In genomic region chr2:188278388-188279092, GRCh38 we compare ENCODE assay signal across 25 cellular contexts. TPM values are rescaled to one million over a fixed set of nuclear protein-coding genes. Genes with fewer than 3 reads are reported as not detected.
A peak's percentile ranks its signal among the peaks of the same experiment; 100 is the strongest.
DNase-seq lines count a peak whose midpoint lies in the region; ATAC-seq and TF ChIP-seq lines count a peak whose summit lies in the region.
"Had no signal": no experiment of that assay in that cellular context is flagged by ENCODE, and none has a peak within 500 bp of the region (broad histone marks: within the 10 kb centered on the region; RNA-seq: fewer than 3 reads in every experiment).

No MANE protein-coding gene starts in this region.

- no peak overlapping the region; the same call in 1 of the 2 replicates for H3K14ac ChIP-seq in H9 (ENCODE audit: insufficient read depth, low read length)

- no peak overlapping the region for H2BK120ac ChIP-seq in H9 (ENCODE audit: low read depth, low read length, poor library complexity, severe bottlenecking)

- no CpG with 5 or more reads among the region's 11 CpGs for WGBS in H9 (ENCODE audit: extremely low coverage, insufficient read length, low lambda C conversion rate)
- WGBS in sigmoid colon, 2 donors, result 72 to 74% methylated on average over 11 of the region's 11 CpGs

- H3K4me1 ChIP-seq in H9 (ENCODE audit: insufficient read depth, low read length) (peaks cover 13% of the 10 kb centered on the region), sigmoid colon (no peaks in the 10 kb centered on the region)
- H3K4me1 ChIP-seq: heart left ventricle had no signal

- H3K18ac ChIP-seq in H9 (ENCODE audit: insufficient read length, low read depth, low read length), result peak overlapping the region; percentile 50

- no peak overlapping the region for H3K56ac ChIP-seq in H9 (ENCODE audit: insufficient read length, low read depth, low read length)

- DNase-seq in H9, result peak; percentile 53
- DNase-seq in choroid plexus epithelial cell (ENCODE audit: low read depth), result peak; percentile 6
- DNase-seq in sigmoid colon, result peak; percentile 49
- no peak for DNase-seq in NCI-H524 (lab: John Stamatoyannopoulos, UW)
- DNase-seq in germinal center (ENCODE audit: low spot score), result no peak
- DNase-seq: activated naive CD4-positive, alpha-beta T cell treated with anti-CD3 and anti-CD28 coated beads, Interleukin-2, amount 50 U/mL, for 16 hours; activated T-cell treated with anti-CD3 and anti-CD28 coated beads, Interleukin-2, amount 50 U/mL, for 72 hours; anterior cingulate cortex; cerebellar nuclear complex; DND-41; effector memory CD8-positive, alpha-beta T cell; HCEC 1CT; heart left ventricle; KG1; naive thymus-derived CD4-positive, alpha-beta T cell; NCI-H2171; NCI-H774; Right ventricle myocardium superior; stimulated activated CD4-positive, alpha-beta T cell treated with anti-CD3 and anti-CD28 coated beads, Interleukin-1b, Interleukin-23, amount 100 ng/mL, for 48 hours; stimulated activated naive CD4-positive, alpha-beta T cell had no signal

- no peak overlapping the region for H2AFZ ChIP-seq in H9 (ENCODE audit: low read length)

- H3K79me2 ChIP-seq in H9 (ENCODE audit: insufficient read depth, low read length), result no peaks in the 10 kb centered on the region

- intact Hi-C loops in sigmoid colon (cut with DNase I), result no loop called here

- no peaks in the 10 kb centered on the region for H4K20me1 ChIP-seq in H9 (ENCODE audit: control insufficient read depth, insufficient read depth, insufficient read length)

- TF ChIP-seq POLR2A in sigmoid colon (IDR thresholded peaks at IDR 0.05), result no peak

- no peak for ATAC-seq in HG03196 (IDR thresholded peaks at IDR 0.05; ENCODE audit: unreplicated experiment)
- ATAC-seq in HG03565 (IDR thresholded peaks at IDR 0.05; ENCODE audit: unreplicated experiment), result no peak
- ATAC-seq: activated T-cell treated with anti-CD3 and anti-CD28 coated beads, Interleukin-2, amount 50 U/mL, for 72 hours; effector memory CD8-positive, alpha-beta T cell; heart left ventricle; naive thymus-derived CD4-positive, alpha-beta T cell had no signal

- TF ChIP-seq CTCF in H9 (conservative IDR thresholded peaks at IDR 0.05) (no peak), choroid plexus epithelial cell (conservative IDR thresholded peaks at IDR 0.05; ENCODE audit: low read depth, low read length) (no peak), sigmoid colon (IDR thresholded peaks at IDR 0.05) (no peak)

- H3K27me3 ChIP-seq in H9 (ENCODE audit: insufficient read depth, low read length) (no peaks in the 10 kb centered on the region), sigmoid colon (no peaks in the 10 kb centered on the region)
- H3K27me3 ChIP-seq: heart left ventricle had no signal

- H4K8ac ChIP-seq in H9 (replicated peaks; ENCODE audit: insufficient read length, low read depth, low read length), result no peak overlapping the region

- peaks cover 5% of the 10 kb centered on the region for H3K23me2 ChIP-seq in H9 (ENCODE audit: insufficient read length, low read depth, low read length, poor library complexity, severe bottlenecking)

- H3K9me3 ChIP-seq in H9 (ENCODE audit: control insufficient read depth, low read depth, low read length) (no peaks in the 10 kb centered on the region), iPS-18c (ENCODE audit: control insufficient read depth, insufficient read depth, low read length) (no peaks in the 10 kb centered on the region), sigmoid colon (no peaks in the 10 kb centered on the region)

- H3K23ac ChIP-seq in H9 (ENCODE audit: insufficient read length, low read depth, low read length), result no peak overlapping the region

- H4K91ac ChIP-seq in H9 (ENCODE audit: insufficient read length, low read depth, low read length), result no peak overlapping the region

- H3K4me2 ChIP-seq in H9 (ENCODE audit: insufficient read depth, insufficient read length, low read length), result peak overlapping the region; percentile 81

- no peaks in the 10 kb centered on the region for H3K27me3 Mint-ChIP-seq in H9 (ENCODE audit: low read depth)
- H3K27me3 Mint-ChIP-seq: effector memory CD8-positive, alpha-beta T cell; memory B cell; naive thymus-derived CD4-positive, alpha-beta T cell had no signal

- peak overlapping the region; percentile 83 for H2BK20ac ChIP-seq in H9 (ENCODE audit: low read depth, low read length, poor library complexity, severe bottlenecking)

- H3K27ac ChIP-seq in H9 (ENCODE audit: insufficient read length, low read depth, low read length) (peak overlapping the region; percentile 50), sigmoid colon (no peak overlapping the region)
- H3K27ac ChIP-seq: heart left ventricle had no signal

- peaks cover 4 to 13% of the 10 kb centered on the region in 2 experiments; a peak in 4 of 5 replicates for H3K9me3 Mint-ChIP-seq in H9

- H3K27ac Mint-ChIP-seq in H9, result peak overlapping the region; percentile 97 to 99 (median 98)
- H3K27ac Mint-ChIP-seq: activated T-cell treated with anti-CD3 and anti-CD28 coated beads, Interleukin-2, amount 50 U/mL, for 72 hours; effector memory CD8-positive, alpha-beta T cell; memory B cell; naive thymus-derived CD4-positive, alpha-beta T cell had no signal

- H3K4ac ChIP-seq in H9 (ENCODE audit: low read depth, low read length), result no peak overlapping the region

- no peak overlapping the region for H2BK15ac ChIP-seq in H9 (ENCODE audit: low read depth, low read length)

- no peak for TF ChIP-seq EP300 in sigmoid colon (IDR thresholded peaks at IDR 0.05)

- peak overlapping the region; percentile 36 for H3K4me3 ChIP-seq in choroid plexus epithelial cell (ENCODE audit: low read depth, low read length)
- H3K4me3 ChIP-seq in iPS-18c (ENCODE audit: insufficient read depth, low read depth, low read length), result peak overlapping the region; percentile 16; the same call in 1 of the 2 replicates
- no peak overlapping the region for H3K4me3 ChIP-seq in sigmoid colon
- H3K4me3 ChIP-seq: heart left ventricle had no signal

- no peak overlapping the region for H4K5ac ChIP-seq in H9 (ENCODE audit: insufficient read length, low read depth, low read length)

- no peaks in the 10 kb centered on the region for H3K79me1 ChIP-seq in H9 (ENCODE audit: insufficient read depth, low read depth, low read length, poor library complexity, severe bottlenecking)

- no peak overlapping the region for H3T11ph ChIP-seq in H9 (ENCODE audit: low read length)

- H3K9ac ChIP-seq in H9 (ENCODE audit: extremely low read depth, insufficient read length, low read length), result no peak overlapping the region

- H2BK5ac ChIP-seq in H9 (ENCODE audit: insufficient read length, low read length), result peak overlapping the region; percentile 10

- H3K4me1 Mint-ChIP-seq in H9, result peaks cover 53 to 61% of the 10 kb centered on the region in 2 experiments
- H3K4me1 Mint-ChIP-seq: memory B cell; naive thymus-derived CD4-positive, alpha-beta T cell had no signal

- peak overlapping the region; percentile 45 to 79 for H3K4me3 Mint-ChIP-seq in H9
- H3K4me3 Mint-ChIP-seq: activated T-cell treated with anti-CD3 and anti-CD28 coated beads, Interleukin-2, amount 50 U/mL, for 72 hours; effector memory CD8-positive, alpha-beta T cell; memory B cell; naive thymus-derived CD4-positive, alpha-beta T cell had no signal

- H3K36me3 Mint-ChIP-seq in H9 (ENCODE audit: insufficient read depth in 1 of 3, low read depth in 3 of 3), result peaks cover 9 to 13% (median 12%) of the 10 kb centered on the region in 3 experiments
- H3K36me3 Mint-ChIP-seq: memory B cell; naive thymus-derived CD4-positive, alpha-beta T cell had no signal

- peak overlapping the region; percentile 55 for H2BK12ac ChIP-seq in H9 (ENCODE audit: insufficient read length, low read depth, low read length)

- no peak overlapping the region for H2AK5ac ChIP-seq in H9 (ENCODE audit: insufficient read length, low read length)

- H3K36me3 ChIP-seq in sigmoid colon, result no peaks in the 10 kb centered on the region
- H3K36me3 ChIP-seq: heart left ventricle had no signal

RNA-seq across cellular contexts. Expression of gene GULP1, which starts 13.1 kb away (rescaled TPM):
- total RNA-seq in H9 (2021), result 124 and 140 TPM in 2 replicates
- total RNA-seq in sigmoid colon, result 10 to 100 TPM; 50.9 to 56.1 (median 53.5) TPM
- polyA plus RNA-seq in sigmoid colon, result 10 to 100 TPM in 2 of 3 donors, 1 to 10 TPM in 1; 3.5 to 12.9 (median 10.8) TPM
- total RNA-seq: activated T-cell treated with anti-CD3 and anti-CD28 coated beads, Interleukin-2, amount 50 U/mL, for 72 hours; naive thymus-derived CD4-positive, alpha-beta T cell; OCI-LY7 had no signal
- polyA plus RNA-seq: naive thymus-derived CD4-positive, alpha-beta T cell had no signal

Comparison
In these comparisons a context has a peak if more than half of its experiments do, and no peak if none do; other contexts are left out.
1. DNase-seq: peak in H9 (single experiment), choroid plexus epithelial cell (single experiment) and sigmoid colon (single experiment); none in NCI-H524 (0 of 2) and germinal center (single experiment).
2. H3K4me3 ChIP-seq: peak in choroid plexus epithelial cell (single experiment) and iPS-18c (single experiment); none in sigmoid colon (0 of 4).